14 cellular contexts compared by ENCODE assay signal in genomic region chr18:45752681-45753080, GRCh38. TPM values are rescaled to one million over a fixed set of nuclear protein-coding genes. Genes with fewer than 3 reads are reported as not detected.
A peak's percentile ranks its signal among the peaks of the same experiment; 100 is the strongest.
DNase-seq lines count a peak whose midpoint lies in the region; ATAC-seq and TF ChIP-seq lines count a peak whose summit lies in the region.
"Had no signal": no experiment of that assay in that cellular context is flagged by ENCODE, and none has a peak within 500 bp of the region (broad histone marks: within the 10 kb centered on the region; RNA-seq: fewer than 3 reads in every experiment).

No MANE protein-coding gene starts in this region.

- no peak overlapping the region for H3K4me3 Mint-ChIP-seq in activated naive CD4-positive, alpha-beta T cell treated with anti-CD3 and anti-CD28 coated beads for 36 hours
- H3K4me3 Mint-ChIP-seq: CD4-positive, CD25-positive, alpha-beta regulatory T cell; GM23338 had no signal

- no peak overlapping the region for H2AFZ ChIP-seq in trophoblast cell (ENCODE audit: insufficient read depth, low read length, poor library complexity)
- H2AFZ ChIP-seq: GM23338 had no signal

- H3K4me1 Mint-ChIP-seq in activated naive CD4-positive, alpha-beta T cell treated with anti-CD3 and anti-CD28 coated beads for 36 hours (ENCODE audit: low read depth), result no peaks in the 10 kb centered on the region
- H3K4me1 Mint-ChIP-seq: CD4-positive, CD25-positive, alpha-beta regulatory T cell had no signal

- peaks cover 38 to 81% (median 60%) of the 10 kb centered on the region in 10 experiments for H3K4me1 ChIP-seq in BLaER1 treated with 17β-estradiol and CSF1 and Interleukin-3, amounts not matched to agents 10 nM and 100 nM
- peaks cover 2 to 3% of the 10 kb centered on the region in 2 experiments for H3K4me1 ChIP-seq in trophoblast cell (ENCODE audit: control insufficient read depth in 1 of 2, insufficient read depth in 2 of 2, low read length in 2 of 2)
- H3K4me1 ChIP-seq in ovary (ENCODE audit: insufficient read depth), result no peaks in the 10 kb centered on the region
- H3K4me1 ChIP-seq: Caco-2 had no signal

- no peak for ATAC-seq in GM18511 (IDR thresholded peaks at IDR 0.05; ENCODE audit: unreplicated experiment)
- ATAC-seq: GM23338 had no signal

- peaks cover 0 to 26% (median 13%) of the 10 kb centered on the region in 11 experiments; a peak in 12 of 22 replicates for H3K27me3 ChIP-seq in BLaER1 treated with 17β-estradiol and CSF1 and Interleukin-3, amounts not matched to agents 10 nM and 100 nM
- no peaks in the 10 kb centered on the region for H3K27me3 ChIP-seq in trophoblast cell (ENCODE audit: insufficient read depth, low read length)
- H3K27me3 ChIP-seq in ovary, result no peaks in the 10 kb centered on the region

- no peak overlapping the region for H3K23ac ChIP-seq in trophoblast cell (ENCODE audit: low read length)

- H3K18ac ChIP-seq in trophoblast cell (ENCODE audit: low read length), result no peak overlapping the region

- no peak overlapping the region for H3K4me3 ChIP-seq in BLaER1 treated with 17β-estradiol and CSF1 and Interleukin-3, amounts not matched to agents 10 nM and 100 nM
- no peak overlapping the region for H3K4me3 ChIP-seq in trophoblast cell (ENCODE audit: low read depth, low read length)
- no peak overlapping the region for H3K4me3 ChIP-seq in ovary
- H3K4me3 ChIP-seq: GM23338 had no signal

- H2BK12ac ChIP-seq in trophoblast cell (ENCODE audit: low read length), result no peak overlapping the region

- no peak overlapping the region for H3K27ac ChIP-seq in BLaER1 treated with 17β-estradiol and CSF1 and Interleukin-3, amounts not matched to agents 10 nM and 100 nM
- H3K27ac ChIP-seq in trophoblast cell (ENCODE audit: low read depth, low read length), result no peak overlapping the region
- H3K27ac ChIP-seq in ovary, result no peak overlapping the region

- no peak for TF ChIP-seq POLR2A in ovary (IDR thresholded peaks at IDR 0.05)

- H3K27me3 Mint-ChIP-seq in activated naive CD4-positive, alpha-beta T cell treated with anti-CD3 and anti-CD28 coated beads for 36 hours (ENCODE audit: low read depth), result peaks cover 5% of the 10 kb centered on the region

- TF ChIP-seq CTCF in ovary (IDR thresholded peaks at IDR 0.05), result no peak

- H3K14ac ChIP-seq in trophoblast cell (ENCODE audit: low read length), result no peak overlapping the region

- H3K4ac ChIP-seq in trophoblast cell (ENCODE audit: low read depth, low read length), result no peak overlapping the region

- no peaks in the 10 kb centered on the region for H4K20me1 ChIP-seq in BLaER1 treated with 17β-estradiol and CSF1 and Interleukin-3, amounts not matched to agents 10 nM and 100 nM

- no peak overlapping the region for H2BK5ac ChIP-seq in trophoblast cell (ENCODE audit: low read depth, low read length, poor library complexity)

- H4K8ac ChIP-seq in trophoblast cell (ENCODE audit: low read depth, low read length), result no peak overlapping the region

- H3K9me3 ChIP-seq in BLaER1 treated with 17β-estradiol and CSF1 and Interleukin-3, amounts not matched to agents 10 nM and 100 nM (replicated peaks in 1 of 11), result peaks cover 8 to 23% (median 9%) of the 10 kb centered on the region in 11 experiments; a peak in 16 of 22 replicates
- H3K9me3 ChIP-seq in trophoblast cell (ENCODE audit: insufficient read depth, low read depth, low read length), result peaks cover 4% of the 10 kb centered on the region
- no peaks in the 10 kb centered on the region for H3K9me3 ChIP-seq in ovary
- H3K9me3 ChIP-seq: Caco-2 had no signal

- TF ChIP-seq EP300 in ovary (IDR thresholded peaks at IDR 0.05), result no peak

- no peaks in the 10 kb centered on the region for H3K36me3 Mint-ChIP-seq in activated naive CD4-positive, alpha-beta T cell treated with anti-CD3 and anti-CD28 coated beads for 36 hours (ENCODE audit: low read depth)

- intact Hi-C loops in activated naive CD4-positive, alpha-beta T cell treated with anti-CD3 and anti-CD28 coated beads for 36 hours (cut with micrococcal nuclease), result no loop called here
- intact Hi-C loops in ovary (cut with DNase I), result no loop called here

- H3K9me3 Mint-ChIP-seq in activated naive CD4-positive, alpha-beta T cell treated with anti-CD3 and anti-CD28 coated beads for 36 hours, result no peaks in the 10 kb centered on the region

- H2BK120ac ChIP-seq in trophoblast cell (ENCODE audit: insufficient read depth, low read length, poor library complexity), result no peak overlapping the region

- no peaks in the 10 kb centered on the region for H3K79me2 ChIP-seq in trophoblast cell (ENCODE audit: control insufficient read depth, insufficient read depth, low read length, poor library complexity)

- H4K12ac ChIP-seq in trophoblast cell (ENCODE audit: low read depth, low read length), result no peak overlapping the region

- no peaks in the 10 kb centered on the region for H3K79me1 ChIP-seq in trophoblast cell (ENCODE audit: low read length)

- H2AK5ac ChIP-seq in trophoblast cell (ENCODE audit: low read length), result no peak overlapping the region

- H3K4me2 ChIP-seq in BLaER1 treated with 17β-estradiol and CSF1 and Interleukin-3, amounts not matched to agents 10 nM and 100 nM, result peak overlapping the region; percentile 42 to 79 (median 60); a peak in 18 of 22 replicates
- H3K4me2 ChIP-seq in trophoblast cell (ENCODE audit: low read length), result no peak overlapping the region
- H3K4me2 ChIP-seq: GM23338 had no signal

- no peak overlapping the region for H3K27ac Mint-ChIP-seq in activated naive CD4-positive, alpha-beta T cell treated with anti-CD3 and anti-CD28 coated beads for 36 hours
- H3K27ac Mint-ChIP-seq: CD4-positive, CD25-positive, alpha-beta regulatory T cell; GM23338 had no signal

- no peak overlapping the region for H4K91ac ChIP-seq in trophoblast cell (ENCODE audit: low read depth, low read length)

- H3K9ac ChIP-seq in BLaER1 treated with 17β-estradiol and CSF1 and Interleukin-3, amounts not matched to agents 10 nM and 100 nM, result no peak overlapping the region
- H3K9ac ChIP-seq in trophoblast cell (ENCODE audit: low read length), result no peak overlapping the region

- no peaks in the 10 kb centered on the region for H3K36me3 ChIP-seq in BLaER1 treated with 17β-estradiol and CSF1 and Interleukin-3, amounts not matched to agents 10 nM and 100 nM
- H3K36me3 ChIP-seq in trophoblast cell (ENCODE audit: control insufficient read depth in 1 of 2, insufficient read depth in 2 of 2, low read length in 2 of 2) (no peaks in the 10 kb centered on the region), ovary (no peaks in the 10 kb centered on the region)

- peak; percentile 31 for DNase-seq in RPMI7951 (ENCODE audit: low read depth)
- DNase-seq in trophoblast cell, result peak; percentile 47 to 60
- no peak for DNase-seq in activated naive CD4-positive, alpha-beta T cell treated with anti-CD3 and anti-CD28 coated beads for 36 hours
- DNase-seq in putamen (ENCODE audit: low spot score), result no peak
- no peak for DNase-seq in ovary
- DNase-seq: 8988T; C1 segment of cervical spinal cord; Caco-2; CD4-positive, CD25-positive, alpha-beta regulatory T cell; HCEC 1CT had no signal

- CTCF ChIA-PET in activated naive CD4-positive, alpha-beta T cell treated with anti-CD3 and anti-CD28 coated beads for 36 hours (lab: Charles Lee), result no interaction called here

RNA-seq across cellular contexts. Expression of gene SLC14A1, which starts 28.7 kb away (rescaled TPM):
- total RNA-seq in RPMI7951 (2014; rRNA removed; shearing (Covaris generic)), result 28.6 and 43.4 TPM in 2 replicates
- polyA plus RNA-seq in trophoblast cell (2013), result not detected in 2 replicates
- under 1 TPM; 0.26 to 0.74 TPM for total RNA-seq in activated naive CD4-positive, alpha-beta T cell treated with anti-CD3 and anti-CD28 coated beads for 36 hours
- total RNA-seq in ovary, result under 1 TPM in 6 of 7 donors, not detected in 1; 0.20 to 0.50 (median 0.43) TPM
- polyA plus RNA-seq in ovary, result 1 to 10 TPM in 1 of 2 donors, under 1 TPM in 1; 0.24 to 3.3 TPM
- total RNA-seq: A673, Caco-2 had no signal

Comparison
In these comparisons a context has a peak if more than half of its experiments do, and no peak if none do; other contexts are left out.
1. DNase-seq: peak in RPMI7951 (single experiment) and trophoblast cell (2 of 2); none in activated naive CD4-positive, alpha-beta T cell treated with anti-CD3 and anti-CD28 coated beads for 36 hours (single experiment), putamen (single experiment) and ovary (0 of 5).
2. RNA of gene SLC14A1, which starts 28.7 kb away (total RNA-seq): 28.6 to 43.4 TPM in RPMI7951; 0.26 to 0.74 TPM in activated naive CD4-positive, alpha-beta T cell treated with anti-CD3 and anti-CD28 coated beads for 36 hours and 0.20 to 0.50 TPM in ovary; every median in the first group is over 10 times any median in the second.